12 cellular contexts compared by ENCODE assay signal in genomic region chr7:143229054-143229790, GRCh38. TPM values are rescaled to one million over a fixed set of nuclear protein-coding genes. Genes with fewer than 3 reads are reported as not detected.
DNase-seq lines count a peak whose midpoint lies in the region; ATAC-seq and TF ChIP-seq lines count a peak whose summit lies in the region.
"Had no signal": no experiment of that assay in that cellular context is flagged by ENCODE, and none has a peak within 500 bp of the region (broad histone marks: within the 10 kb centered on the region; RNA-seq: fewer than 3 reads in every experiment).

No MANE protein-coding gene starts in this region.

- intact Hi-C loops in heart right ventricle (cut with DNase I) (no loop called here), Right ventricle myocardium superior (cut with DNase I) (no loop called here)

- H3K27ac Mint-ChIP-seq in glutamatergic neuron (ENCODE audit: unreplicated experiment) = peak overlapping the region; percentile 28
- H3K27ac Mint-ChIP-seq in activated naive CD4-positive, alpha-beta T cell treated with anti-CD3 and anti-CD28 coated beads, Interleukin-2, amount 50 U/mL, for 72 hours = no peak overlapping the region
- H3K27ac Mint-ChIP-seq: effector memory CD8-positive, alpha-beta T cell had no signal

- H3K27ac ChIP-seq in heart right ventricle = peak overlapping the region in 5 of 10 donors; percentile 16 to 55 (median 33)
- H3K27ac ChIP-seq: thyroid gland had no signal

- peaks cover 0 to 11% (median 0%) of the 10 kb centered on the region in 9 donors for H3K4me1 ChIP-seq in heart right ventricle
- H3K4me1 ChIP-seq in skeletal muscle satellite cell (ENCODE audit: control insufficient read depth, insufficient read depth, low read length) = peaks cover 21% of the 10 kb centered on the region
- H3K4me1 ChIP-seq: thyroid gland had no signal

- H3K36me3 ChIP-seq in heart right ventricle (no peaks in the 10 kb centered on the region), skeletal muscle satellite cell (ENCODE audit: insufficient read depth, low read length) (no peaks in the 10 kb centered on the region)
- H3K36me3 ChIP-seq: MG63, thyroid gland had no signal

- H3K4me3 Mint-ChIP-seq in glutamatergic neuron (ENCODE audit: unreplicated experiment) = no peak overlapping the region
- H3K4me3 Mint-ChIP-seq: effector memory CD8-positive, alpha-beta T cell had no signal

- no peaks in the 10 kb centered on the region for H3K36me3 Mint-ChIP-seq in glutamatergic neuron (ENCODE audit: unreplicated experiment)
- no peaks in the 10 kb centered on the region for H3K36me3 Mint-ChIP-seq in activated naive CD4-positive, alpha-beta T cell treated with anti-CD3 and anti-CD28 coated beads, Interleukin-2, amount 50 U/mL, for 72 hours

- 38 to 39% methylated on average over 9 of the region's 9 CpGs for WGBS in heart right ventricle, 2 donors

- H3K4me2 ChIP-seq in skeletal muscle satellite cell (ENCODE audit: low read length) = peak overlapping the region; percentile 36

- H3K9me3 ChIP-seq in heart right ventricle (peaks cover 0 to 10% (median 0%) of the 10 kb centered on the region in 11 donors), skeletal muscle satellite cell (replicated peaks; ENCODE audit: low read length) (no peaks in the 10 kb centered on the region)
- H3K9me3 ChIP-seq: MG63, thyroid gland had no signal

- H3K9me3 Mint-ChIP-seq in glutamatergic neuron (ENCODE audit: unreplicated experiment) = no peaks in the 10 kb centered on the region
- H3K9me3 Mint-ChIP-seq in activated naive CD4-positive, alpha-beta T cell treated with anti-CD3 and anti-CD28 coated beads, Interleukin-2, amount 50 U/mL, for 72 hours = no peaks in the 10 kb centered on the region
- H3K9me3 Mint-ChIP-seq: effector memory CD8-positive, alpha-beta T cell had no signal

- H3K4me3 ChIP-seq in heart right ventricle (no peak overlapping the region), skeletal muscle satellite cell (ENCODE audit: low read length) (no peak overlapping the region)
- H3K4me3 ChIP-seq: MG63, thyroid gland had no signal

- in situ Hi-C loops in GM13977 (cut with MboI; ENCODE audit: low pct_unique_long_range_greater_than_20kb, low sequenced_read_pairs, unreplicated experiment) = loop anchor here (25.0 kb wide), 1 partner anchor 183 kb away; the partner anchor contains the start of gene EPHA1

- H3K27me3 ChIP-seq in heart right ventricle = no peaks in the 10 kb centered on the region
- no peaks in the 10 kb centered on the region for H3K27me3 ChIP-seq in skeletal muscle satellite cell (ENCODE audit: control insufficient read depth, insufficient read depth, low read length)
- H3K27me3 ChIP-seq: MG63, thyroid gland had no signal

- H3K4me1 Mint-ChIP-seq in glutamatergic neuron (ENCODE audit: low read depth, unreplicated experiment) = peaks cover 13% of the 10 kb centered on the region

- ATAC-seq in heart right ventricle = peak in 5 of 8 donors; percentile 42 to 61 (median 52)
- ATAC-seq in Right ventricle myocardium superior (ENCODE audit: poor library complexity) = no peak
- ATAC-seq in activated naive CD4-positive, alpha-beta T cell treated with anti-CD3 and anti-CD28 coated beads, Interleukin-2, amount 50 U/mL, for 72 hours = no peak
- ATAC-seq: effector memory CD8-positive, alpha-beta T cell had no signal

- no peaks in the 10 kb centered on the region for H3K27me3 Mint-ChIP-seq in glutamatergic neuron (ENCODE audit: unreplicated experiment)
- H3K27me3 Mint-ChIP-seq: effector memory CD8-positive, alpha-beta T cell had no signal

- H3K9ac ChIP-seq in skeletal muscle satellite cell (ENCODE audit: low read depth, low read length) = no peak overlapping the region

- TF ChIP-seq CTCF in heart right ventricle (IDR thresholded peaks at IDR 0.05) (no peak), glutamatergic neuron (IDR thresholded peaks at IDR 0.05; ENCODE audit: partially characterized antibody, unreplicated experiment) (no peak), GM13977 (IDR thresholded peaks at IDR 0.05; ENCODE audit: extremely low read depth, insufficient read depth, missing control alignments) (no peak)

- DNase-seq in heart right ventricle (peak in 1 of 2 donors; percentile 39), Right ventricle myocardium superior (no peak), glutamatergic neuron (peak; percentile 71), GM13977 (ENCODE audit: low spot score) (no peak)
- DNase-seq in activated naive CD4-positive, alpha-beta T cell treated with anti-CD3 and anti-CD28 coated beads, Interleukin-2, amount 50 U/mL, for 72 hours (ENCODE audit: low spot score in 2 of 2) = no peak
- DNase-seq: DND-41; effector memory CD8-positive, alpha-beta T cell; MG63; thyroid gland had no signal

RNA-seq across cellular contexts. Expression of gene TAS2R40, which starts 7.4 kb away (rescaled TPM):
- not detected for total RNA-seq in heart right ventricle
- polyA plus RNA-seq in heart right ventricle = not detected
- not detected for total RNA-seq in Right ventricle myocardium superior
- total RNA-seq in glutamatergic neuron (ENCODE audit: unreplicated experiment) = not detected
- total RNA-seq in skeletal muscle satellite cell (2012; rRNA removed) = not detected in 2 replicates
- not detected for total RNA-seq in activated naive CD4-positive, alpha-beta T cell treated with anti-CD3 and anti-CD28 coated beads, Interleukin-2, amount 50 U/mL, for 72 hours
- total RNA-seq: mucosa of gallbladder, skeletal muscle tissue, thyroid gland had no signal

RNA-seq across cellular contexts. Expression of gene GSTK1, which starts 34.0 kb away (rescaled TPM):
- 100 to 1,000 TPM; 251 to 294 (median 269) TPM for total RNA-seq in heart right ventricle
- 100 to 1,000 TPM; 136 to 317 TPM for polyA plus RNA-seq in heart right ventricle
- 276 TPM for total RNA-seq in Right ventricle myocardium superior
- 48.6 TPM for total RNA-seq in glutamatergic neuron (ENCODE audit: unreplicated experiment)
- total RNA-seq in skeletal muscle satellite cell (2012; rRNA removed) = 77.6 and 102 TPM in 2 replicates
- total RNA-seq in activated naive CD4-positive, alpha-beta T cell treated with anti-CD3 and anti-CD28 coated beads, Interleukin-2, amount 50 U/mL, for 72 hours = 100 to 1,000 TPM; 140 to 238 TPM

RNA-seq across cellular contexts. Expression of gene TAS2R39, which starts 46.0 kb away (rescaled TPM):
- total RNA-seq in heart right ventricle (not detected), Right ventricle myocardium superior (not detected), glutamatergic neuron (ENCODE audit: unreplicated experiment) (not detected)
- polyA plus RNA-seq in heart right ventricle = not detected
- total RNA-seq in skeletal muscle satellite cell (2012; rRNA removed) = not detected in 2 replicates
- total RNA-seq in activated naive CD4-positive, alpha-beta T cell treated with anti-CD3 and anti-CD28 coated beads, Interleukin-2, amount 50 U/mL, for 72 hours = not detected
- total RNA-seq: mucosa of gallbladder, skeletal muscle tissue, thyroid gland had no signal

RNA-seq across cellular contexts. Expression of gene TMEM139, which starts 55.5 kb away (rescaled TPM):
- 10 to 100 TPM in 7 of 10 donors, 1 to 10 TPM in 3; 5.4 to 14.2 (median 11.1) TPM for total RNA-seq in heart right ventricle
- 10 to 100 TPM in 1 of 2 donors, 1 to 10 TPM in 1; 2.6 to 18.0 TPM for polyA plus RNA-seq in heart right ventricle
- total RNA-seq in Right ventricle myocardium superior = 16.1 TPM
- not detected for total RNA-seq in glutamatergic neuron (ENCODE audit: unreplicated experiment)
- total RNA-seq in skeletal muscle satellite cell (2012; rRNA removed) = 0.44 TPM in 1 of 2 replicates, not detected in the other
- 1 to 10 TPM; 1.3 to 1.6 TPM for total RNA-seq in activated naive CD4-positive, alpha-beta T cell treated with anti-CD3 and anti-CD28 coated beads, Interleukin-2, amount 50 U/mL, for 72 hours

RNA-seq across cellular contexts. Expression of gene CASP2, which starts 58.9 kb away (rescaled TPM):
- 10 to 100 TPM in 6 of 10 donors, 1 to 10 TPM in 4; 7.1 to 13.9 (median 10.2) TPM for total RNA-seq in heart right ventricle
- polyA plus RNA-seq in heart right ventricle = 1 to 10 TPM; 4.4 to 8.0 TPM
- 11.1 TPM for total RNA-seq in Right ventricle myocardium superior
- 59.2 TPM for total RNA-seq in glutamatergic neuron (ENCODE audit: unreplicated experiment)
- total RNA-seq in skeletal muscle satellite cell (2012; rRNA removed) = 8.3 and 9.9 TPM in 2 replicates
- 100 to 1,000 TPM in 1 of 2 donors, 10 to 100 TPM in 1; 82.0 to 118 TPM for total RNA-seq in activated naive CD4-positive, alpha-beta T cell treated with anti-CD3 and anti-CD28 coated beads, Interleukin-2, amount 50 U/mL, for 72 hours

Comparison
In these comparisons a context has a peak if more than half of its experiments do, and no peak if none do; other contexts are left out.
1. ATAC-seq: peak in heart right ventricle (5 of 8); none in Right ventricle myocardium superior (single experiment) and activated naive CD4-positive, alpha-beta T cell treated with anti-CD3 and anti-CD28 coated beads, Interleukin-2, amount 50 U/mL, for 72 hours (0 of 2).